Comparison of ENCODE assay signal across 11 cellular contexts in genomic region chr3:184603156-184604030, GRCh38. TPM values are rescaled to one million over a fixed set of nuclear protein-coding genes. Genes with fewer than 3 reads are reported as not detected.
A peak's percentile ranks its signal among the peaks of the same experiment; 100 is the strongest.
DNase-seq lines count a peak whose midpoint lies in the region; ATAC-seq and TF ChIP-seq lines count a peak whose summit lies in the region.
"Had no signal": no experiment of that assay in that cellular context is flagged by ENCODE, and none has a peak within 500 bp of the region (broad histone marks: within the 10 kb centered on the region; RNA-seq: fewer than 3 reads in every experiment).

No MANE protein-coding gene starts in this region.

- peak overlapping the region; percentile 36 for H3K4me3 ChIP-seq in urinary bladder (ENCODE audit: low read depth, low read length)

- peak overlapping the region; percentile 66 for H3K4me3 Mint-ChIP-seq in activated naive CD4-positive, alpha-beta T cell treated with anti-CD3 and anti-CD28 coated beads, Interleukin-2, amount 50 U/mL, for 24 hours
- peak overlapping the region; percentile 65 for H3K4me3 Mint-ChIP-seq in natural killer cell

- H3K27ac ChIP-seq in urinary bladder (ENCODE audit: low read depth), result no peak overlapping the region

- WGBS in urinary bladder, result 59% methylated on average over 20 of the region's 20 CpGs

- ATAC-seq in activated naive CD4-positive, alpha-beta T cell treated with anti-CD3 and anti-CD28 coated beads, Interleukin-2, amount 50 U/mL, for 72 hours, result no peak
- no peak for ATAC-seq in natural killer cell

- H3K36me3 ChIP-seq in urinary bladder (ENCODE audit: insufficient read depth), result no peaks in the 10 kb centered on the region

- no peak for DNase-seq in activated naive CD4-positive, alpha-beta T cell treated with anti-CD3 and anti-CD28 coated beads, Interleukin-2, amount 50 U/mL, for 72 hours (ENCODE audit: low spot score in 2 of 2)
- DNase-seq in fibroblast of peridontal ligament (ENCODE audit: extremely low read depth) (peak; percentile 36), natural killer cell (no peak), NAMALWA (ENCODE audit: low spot score) (no peak), DMS79 treated with DMSO at 0.1 percent for 48 hours (lab: John Stamatoyannopoulos, UW) (no peak)
- DNase-seq in stimulated activated CD4-positive, alpha-beta T cell treated with anti-CD3 and anti-CD28 coated beads, Interleukin-4, amount 100 ng/mL, for 1 hour, result no peak
- DNase-seq: activated CD8-positive, alpha-beta memory T cell treated with anti-CD3 and anti-CD28 coated beads for 24 hours; NCI-H1694 treated with DMSO at 0.1 percent for 48 hours; stimulated activated CD4-positive, alpha-beta T cell treated with anti-CD3 and anti-CD28 coated beads, Interleukin-15, amount 100 ng/mL, for 24 hours had no signal

- no peaks in the 10 kb centered on the region for H3K4me1 ChIP-seq in urinary bladder (ENCODE audit: insufficient read depth)

- no peaks in the 10 kb centered on the region for H3K9me3 Mint-ChIP-seq in activated naive CD4-positive, alpha-beta T cell treated with anti-CD3 and anti-CD28 coated beads, Interleukin-2, amount 50 U/mL, for 24 hours
- H3K9me3 Mint-ChIP-seq in activated naive CD4-positive, alpha-beta T cell treated with anti-CD3 and anti-CD28 coated beads, Interleukin-2, amount 50 U/mL, for 72 hours, result no peaks in the 10 kb centered on the region
- no peaks in the 10 kb centered on the region for H3K9me3 Mint-ChIP-seq in natural killer cell

- no peak overlapping the region for H3K27ac Mint-ChIP-seq in activated naive CD4-positive, alpha-beta T cell treated with anti-CD3 and anti-CD28 coated beads, Interleukin-2, amount 50 U/mL, for 24 hours
- H3K27ac Mint-ChIP-seq in activated naive CD4-positive, alpha-beta T cell treated with anti-CD3 and anti-CD28 coated beads, Interleukin-2, amount 50 U/mL, for 72 hours, result no peak overlapping the region
- H3K27ac Mint-ChIP-seq in natural killer cell, result no peak overlapping the region

- peaks cover 34% of the 10 kb centered on the region for H3K27me3 Mint-ChIP-seq in activated naive CD4-positive, alpha-beta T cell treated with anti-CD3 and anti-CD28 coated beads, Interleukin-2, amount 50 U/mL, for 24 hours
- H3K27me3 Mint-ChIP-seq in natural killer cell (ENCODE audit: low read depth in 2 of 2), result peaks cover 61 to 63% of the 10 kb centered on the region in 2 donors

- intact Hi-C loops in natural killer cell (cut with micrococcal nuclease), result no loop called here

- H3K4me1 Mint-ChIP-seq in activated naive CD4-positive, alpha-beta T cell treated with anti-CD3 and anti-CD28 coated beads, Interleukin-2, amount 50 U/mL, for 24 hours, result peaks cover 38% of the 10 kb centered on the region
- H3K4me1 Mint-ChIP-seq in natural killer cell, result peaks cover 36 to 50% of the 10 kb centered on the region in 2 donors

- TF ChIP-seq CTCF in natural killer cell (IDR thresholded peaks at IDR 0.05), result no peak

- H3K36me3 Mint-ChIP-seq in activated naive CD4-positive, alpha-beta T cell treated with anti-CD3 and anti-CD28 coated beads, Interleukin-2, amount 50 U/mL, for 24 hours, result no peaks in the 10 kb centered on the region
- peaks cover 0 to 4% of the 10 kb centered on the region in 2 donors for H3K36me3 Mint-ChIP-seq in activated naive CD4-positive, alpha-beta T cell treated with anti-CD3 and anti-CD28 coated beads, Interleukin-2, amount 50 U/mL, for 72 hours
- no peaks in the 10 kb centered on the region for H3K36me3 Mint-ChIP-seq in natural killer cell

RNA-seq across cellular contexts. Expression of gene EPHB3, which starts 41.8 kb away (rescaled TPM):
- total RNA-seq in activated naive CD4-positive, alpha-beta T cell treated with anti-CD3 and anti-CD28 coated beads, Interleukin-2, amount 50 U/mL, for 72 hours, result under 1 TPM in 1 of 2 donors, not detected in 1; 0.19 TPM
- not detected for total RNA-seq in natural killer cell
- total RNA-seq in urinary bladder, result 28.0 TPM
- polyA plus RNA-seq in urinary bladder, result 5.1 TPM

Comparison
In these comparisons a context has a peak if more than half of its experiments do, and no peak if none do; other contexts are left out.
1. RNA of gene EPHB3, which starts 41.8 kb away (total RNA-seq): 28.0 TPM in urinary bladder (single experiment); 0.19 TPM in activated naive CD4-positive, alpha-beta T cell treated with anti-CD3 and anti-CD28 coated beads, Interleukin-2, amount 50 U/mL, for 72 hours and not detected in natural killer cell; every median in the first group is over 10 times any median in the second.